In the genomic region with DNA sequence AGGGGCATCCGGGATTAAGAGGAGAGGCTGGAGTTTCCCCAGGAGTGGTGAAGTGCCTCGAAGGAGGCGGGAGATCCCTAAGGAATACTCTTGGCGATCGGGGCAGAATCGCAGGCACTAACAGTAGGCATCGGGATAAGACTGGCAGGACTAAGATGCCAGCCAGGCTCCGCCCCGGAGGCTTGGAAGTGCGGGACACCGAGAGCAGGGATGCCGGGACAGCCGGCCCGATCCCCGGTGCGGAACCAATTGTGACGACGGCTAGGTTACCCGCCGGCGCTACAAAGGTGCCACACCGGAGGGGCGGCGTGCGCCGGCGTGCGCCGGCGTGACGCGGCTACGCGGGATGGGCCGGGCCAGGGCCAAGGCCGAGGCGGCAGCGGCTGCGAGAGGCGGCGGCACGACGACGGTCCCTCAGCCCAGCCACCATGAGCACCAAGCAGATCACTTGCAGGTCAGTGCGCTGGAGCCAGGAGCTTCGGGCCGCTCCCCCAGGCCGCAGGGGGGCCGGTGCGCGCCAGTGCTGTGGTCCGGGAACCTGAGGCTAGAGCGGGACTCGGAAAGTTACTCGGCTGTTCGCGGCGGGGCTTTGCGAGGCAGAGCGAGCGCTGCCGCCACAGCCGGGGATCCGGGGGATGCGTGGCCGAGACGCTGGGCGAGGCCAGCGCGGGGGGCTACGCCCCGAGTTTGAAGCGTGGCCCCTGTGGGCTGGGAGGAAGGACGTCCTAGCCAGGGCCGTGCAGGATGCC, we compare ENCODE assay signal across 1 cellular context.
TF ChIP-seq lines count a peak whose summit lies in the region.

A gene with protein sequence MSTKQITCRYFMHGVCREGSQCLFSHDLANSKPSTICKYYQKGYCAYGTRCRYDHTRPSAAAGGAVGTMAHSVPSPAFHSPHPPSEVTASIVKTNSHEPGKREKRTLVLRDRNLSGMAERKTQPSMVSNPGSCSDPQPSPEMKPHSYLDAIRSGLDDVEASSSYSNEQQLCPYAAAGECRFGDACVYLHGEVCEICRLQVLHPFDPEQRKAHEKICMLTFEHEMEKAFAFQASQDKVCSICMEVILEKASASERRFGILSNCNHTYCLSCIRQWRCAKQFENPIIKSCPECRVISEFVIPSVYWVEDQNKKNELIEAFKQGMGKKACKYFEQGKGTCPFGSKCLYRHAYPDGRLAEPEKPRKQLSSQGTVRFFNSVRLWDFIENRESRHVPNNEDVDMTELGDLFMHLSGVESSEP (plus strand): TSS at position 365 of the 749 bp plus-strand sequence. CDS start 64 bp downstream, at position 429.

TF ChIP-seq in K562, 482 proteins besides CTCF, POLR2A, EP300 and RAD21 (continued from another document and continues in another):
- TF ChIP-seq ZBTB11 (CRISPR knock-in tag; IDR thresholded peaks at IDR 0.05): peak; percentile 99 to 100 (median 99)
- TF ChIP-seq NBN (IDR thresholded peaks at IDR 0.05; ENCODE audit: low read depth): 0 out of 2 replicates have a peak, but pooled peaks have one; percentile 18
- no peak for TF ChIP-seq KLF10 (CRISPR knock-in tag; IDR thresholded peaks at IDR 0.05)
- peak; percentile 77; the same call in 1 of the 2 replicates for TF ChIP-seq TOE1 (IDR thresholded peaks at IDR 0.05; ENCODE audit: borderline replicate concordance)
- no peak for TF ChIP-seq TOE1 (CRISPR knock-in tag; IDR thresholded peaks at IDR 0.05; ENCODE audit: borderline replicate concordance, low read depth)
- peak; percentile 99 for TF ChIP-seq CBX1 (IDR thresholded peaks at IDR 0.05; ENCODE audit: low read depth)
- TF ChIP-seq ESRRA (IDR thresholded peaks at IDR 0.05; ENCODE audit: borderline replicate concordance, low read depth): peak; percentile 82
- TF ChIP-seq RCOR1 (IDR thresholded peaks at IDR 0.05; ENCODE audit: borderline replicate concordance in 1 of 2, low read depth in 2 of 2, low read length in 2 of 2): peak; percentile 44 to 90; a peak in 3 of 4 replicates
- TF ChIP-seq ZNF324 (CRISPR knock-in tag; IDR thresholded peaks at IDR 0.05): no peak
- TF ChIP-seq MLX (CRISPR knock-in tag; conservative IDR thresholded peaks at IDR 0.05): 0 out of 4 replicates have a peak, but pooled peaks of 1 of the 2 experiments have one; percentile 27
- 0 out of 2 replicates have a peak, but pooled peaks have one; percentile 19 for TF ChIP-seq CC2D1A (IDR thresholded peaks at IDR 0.05)
- TF ChIP-seq, protein P1, sequence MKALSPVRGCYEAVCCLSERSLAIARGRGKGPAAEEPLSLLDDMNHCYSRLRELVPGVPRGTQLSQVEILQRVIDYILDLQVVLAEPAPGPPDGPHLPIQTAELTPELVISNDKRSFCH (CRISPR knock-in tag; IDR thresholded peaks at IDR 0.05): no peak
- TF ChIP-seq, protein P1 (tag; IDR thresholded peaks at IDR 0.05): peak; percentile 93
- TF ChIP-seq MYC (IDR thresholded peaks at IDR 0.05; ENCODE audit: low read depth, low read length): peak; percentile 92
- TF ChIP-seq MYC (CRISPR knock-in tag; IDR thresholded peaks at IDR 0.05; ENCODE audit: borderline replicate concordance, low read depth): peak; percentile 38; the same call in 1 of the 2 replicates
- peak; percentile 82 for TF ChIP-seq MYNN (IDR thresholded peaks at IDR 0.05)
- TF ChIP-seq MYNN (CRISPR knock-in tag; IDR thresholded peaks at IDR 0.05): no peak
- TF ChIP-seq ZMIZ1 (IDR thresholded peaks at IDR 0.05; ENCODE audit: low read depth in 2 of 2, low read length in 2 of 2): peak; percentile 42 to 70; a peak in 3 of 4 replicates
- TF ChIP-seq SFPQ (IDR thresholded peaks at IDR 0.05; ENCODE audit: low read depth, low read length): no peak
- TF ChIP-seq TBP (optimal IDR thresholded peaks at IDR 0.05; ENCODE audit: low read depth, low read length): peak; percentile 93
- TF ChIP-seq, protein P2, sequence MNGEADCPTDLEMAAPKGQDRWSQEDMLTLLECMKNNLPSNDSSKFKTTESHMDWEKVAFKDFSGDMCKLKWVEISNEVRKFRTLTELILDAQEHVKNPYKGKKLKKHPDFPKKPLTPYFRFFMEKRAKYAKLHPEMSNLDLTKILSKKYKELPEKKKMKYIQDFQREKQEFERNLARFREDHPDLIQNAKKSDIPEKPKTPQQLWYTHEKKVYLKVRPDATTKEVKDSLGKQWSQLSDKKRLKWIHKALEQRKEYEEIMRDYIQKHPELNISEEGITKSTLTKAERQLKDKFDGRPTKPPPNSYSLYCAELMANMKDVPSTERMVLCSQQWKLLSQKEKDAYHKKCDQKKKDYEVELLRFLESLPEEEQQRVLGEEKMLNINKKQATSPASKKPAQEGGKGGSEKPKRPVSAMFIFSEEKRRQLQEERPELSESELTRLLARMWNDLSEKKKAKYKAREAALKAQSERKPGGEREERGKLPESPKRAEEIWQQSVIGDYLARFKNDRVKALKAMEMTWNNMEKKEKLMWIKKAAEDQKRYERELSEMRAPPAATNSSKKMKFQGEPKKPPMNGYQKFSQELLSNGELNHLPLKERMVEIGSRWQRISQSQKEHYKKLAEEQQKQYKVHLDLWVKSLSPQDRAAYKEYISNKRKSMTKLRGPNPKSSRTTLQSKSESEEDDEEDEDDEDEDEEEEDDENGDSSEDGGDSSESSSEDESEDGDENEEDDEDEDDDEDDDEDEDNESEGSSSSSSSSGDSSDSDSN (IDR thresholded peaks at IDR 0.05; ENCODE audit: borderline replicate concordance in 1 of 2, low read depth in 2 of 2, low read length in 2 of 2): peak; percentile 94 to 97; a peak in 3 of 4 replicates
- TF ChIP-seq KDM4B (IDR thresholded peaks at IDR 0.05; ENCODE audit: borderline replicate concordance in 2 of 2, low read depth in 1 of 2): peak in 1 of 2 experiments; percentile 61; a peak in 1 of 4 replicates
- peak in 1 of 2 experiments; percentile 98; a peak in 2 of 4 replicates for TF ChIP-seq TRIM24 (IDR thresholded peaks at IDR 0.05)
- peak; percentile 65 for TF ChIP-seq MEIS2 (IDR thresholded peaks at IDR 0.05; ENCODE audit: partially characterized antibody)
- TF ChIP-seq, protein P3, sequence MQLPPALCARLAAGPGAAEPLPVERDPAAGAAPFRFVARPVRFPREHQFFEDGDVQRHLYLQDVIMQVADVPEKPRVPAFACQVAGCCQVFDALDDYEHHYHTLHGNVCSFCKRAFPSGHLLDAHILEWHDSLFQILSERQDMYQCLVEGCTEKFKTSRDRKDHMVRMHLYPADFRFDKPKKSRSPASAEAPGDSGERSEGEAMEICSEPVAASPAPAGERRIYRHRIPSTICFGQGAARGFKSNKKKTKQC (CRISPR knock-in tag; IDR thresholded peaks at IDR 0.05): peak; percentile 92
- peak; percentile 7 to 18; a peak in 1 of 4 replicates for TF ChIP-seq FOXK2 (conservative IDR thresholded peaks at IDR 0.05 in 1 of 2, IDR thresholded peaks at IDR 0.05 in 1 of 2; ENCODE audit: low read depth in 2 of 2)
- no peak for TF ChIP-seq ZNF311 (CRISPR knock-in tag; IDR thresholded peaks at IDR 0.05)
- peak; percentile 66 for TF ChIP-seq ELF1 (tag; IDR thresholded peaks at IDR 0.05)
- TF ChIP-seq, protein P4, sequence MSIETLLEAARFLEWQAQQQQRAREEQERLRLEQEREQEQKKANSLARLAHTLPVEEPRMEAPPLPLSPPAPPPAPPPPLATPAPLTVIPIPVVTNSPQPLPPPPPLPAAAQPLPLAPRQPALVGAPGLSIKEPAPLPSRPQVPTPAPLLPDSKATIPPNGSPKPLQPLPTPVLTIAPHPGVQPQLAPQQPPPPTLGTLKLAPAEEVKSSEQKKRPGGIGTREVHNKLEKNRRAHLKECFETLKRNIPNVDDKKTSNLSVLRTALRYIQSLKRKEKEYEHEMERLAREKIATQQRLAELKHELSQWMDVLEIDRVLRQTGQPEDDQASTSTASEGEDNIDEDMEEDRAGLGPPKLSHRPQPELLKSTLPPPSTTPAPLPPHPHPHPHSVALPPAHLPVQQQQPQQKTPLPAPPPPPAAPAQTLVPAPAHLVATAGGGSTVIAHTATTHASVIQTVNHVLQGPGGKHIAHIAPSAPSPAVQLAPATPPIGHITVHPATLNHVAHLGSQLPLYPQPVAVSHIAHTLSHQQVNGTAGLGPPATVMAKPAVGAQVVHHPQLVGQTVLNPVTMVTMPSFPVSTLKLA (conservative IDR thresholded peaks at IDR 0.05): peak; percentile 74 to 90
- TF ChIP-seq NR2C1 (IDR thresholded peaks at IDR 0.05): no peak; the same call in 1 of the 2 replicates
- TF ChIP-seq NR2C1 (tag; IDR thresholded peaks at IDR 0.05): no peak
- TF ChIP-seq ZNF778 (CRISPR knock-in tag; IDR thresholded peaks at IDR 0.05): no peak
- 0 out of 2 replicates have a peak, but pooled peaks have one; percentile 74 for TF ChIP-seq RBM14 (IDR thresholded peaks at IDR 0.05; ENCODE audit: borderline replicate concordance, insufficient read depth, low read depth, low read length)
- no peak for TF ChIP-seq BACH1 (tag; IDR thresholded peaks at IDR 0.05)
- peak; percentile 85 for TF ChIP-seq ZNF431 (CRISPR knock-in tag; IDR thresholded peaks at IDR 0.05)
